1 cellular context compared by ENCODE assay signal in genomic region chr19:37317403-37318209, GRCh38.
TF ChIP-seq lines count a peak whose summit lies in the region.

No MANE protein-coding gene starts in this region.

TF ChIP-seq in WTC11, 78 proteins besides CTCF, POLR2A, EP300 and RAD21 (continued from another document and continues in another):
- TF ChIP-seq FOXJ3 (CRISPR knock-in tag; IDR thresholded peaks at IDR 0.05; ENCODE audit: borderline replicate concordance) (no peak), E2F5 (CRISPR knock-in tag; IDR thresholded peaks at IDR 0.05) (no peak; the same call in 1 of the 2 replicates), NR2C2 (CRISPR knock-in tag; IDR thresholded peaks at IDR 0.05) (no peak), ERG (CRISPR knock-in tag; IDR thresholded peaks at IDR 0.05) (no peak), NFE2L1 (CRISPR knock-in tag; IDR thresholded peaks at IDR 0.05) (peak; percentile 76), PREB (CRISPR knock-in tag; IDR thresholded peaks at IDR 0.05; ENCODE audit: borderline replicate concordance) (no peak), CREB1 (CRISPR knock-in tag; IDR thresholded peaks at IDR 0.05) (no peak), E2F4 (CRISPR knock-in tag; IDR thresholded peaks at IDR 0.05; ENCODE audit: borderline replicate concordance, low read depth) (no peak), MAX (CRISPR knock-in tag; IDR thresholded peaks at IDR 0.05) (peak; percentile 68), ESRRA (CRISPR knock-in tag; IDR thresholded peaks at IDR 0.05; ENCODE audit: borderline replicate concordance) (0 out of 2 replicates have a peak, but pooled peaks have one; percentile 36), RELA (CRISPR knock-in tag; IDR thresholded peaks at IDR 0.05; ENCODE audit: borderline replicate concordance) (no peak), CREM (CRISPR knock-in tag; IDR thresholded peaks at IDR 0.05) (no peak), HMGXB4 (CRISPR knock-in tag; IDR thresholded peaks at IDR 0.05) (peak; percentile 59; the same call in 1 of the 2 replicates), ZSCAN18 (CRISPR knock-in tag; IDR thresholded peaks at IDR 0.05) (no peak), GABPB1 (CRISPR knock-in tag; IDR thresholded peaks at IDR 0.05) (0 out of 2 replicates have a peak, but pooled peaks have one; percentile 33), GTF2I (CRISPR knock-in tag; conservative IDR thresholded peaks at IDR 0.05) (no peak), AFF4 (CRISPR knock-in tag; IDR thresholded peaks at IDR 0.05; ENCODE audit: borderline replicate concordance) (no peak), KAT7 (CRISPR knock-in tag; IDR thresholded peaks at IDR 0.05; ENCODE audit: borderline replicate concordance) (no peak), ATF3 (CRISPR knock-in tag; conservative IDR thresholded peaks at IDR 0.05) (no peak), ZNF425 (CRISPR knock-in tag; conservative IDR thresholded peaks at IDR 0.05) (no peak), OVOL2 (CRISPR knock-in tag; IDR thresholded peaks at IDR 0.05; ENCODE audit: borderline replicate concordance) (no peak), ZNF532 (CRISPR knock-in tag; IDR thresholded peaks at IDR 0.05; ENCODE audit: borderline replicate concordance) (no peak), RORB (CRISPR knock-in tag; IDR thresholded peaks at IDR 0.05) (no peak), ZNF423 (CRISPR knock-in tag; IDR thresholded peaks at IDR 0.05) (no peak), E2F1 (CRISPR knock-in tag; IDR thresholded peaks at IDR 0.05) (no peak), ZNF263 (CRISPR knock-in tag; IDR thresholded peaks at IDR 0.05; ENCODE audit: low read depth) (no peak), ZNF219 (CRISPR knock-in tag; IDR thresholded peaks at IDR 0.05; ENCODE audit: borderline replicate concordance) (no peak), PRRX2 (CRISPR knock-in tag; IDR thresholded peaks at IDR 0.05) (no peak), ZBTB21 (CRISPR knock-in tag; IDR thresholded peaks at IDR 0.05; ENCODE audit: borderline replicate concordance) (0 out of 2 replicates have a peak, but pooled peaks have one; percentile 49), ZBTB43 (CRISPR knock-in tag; IDR thresholded peaks at IDR 0.05) (no peak)
